Comparison of ENCODE assay signal across 24 cellular contexts in genomic region chr1:246641394-246641793, GRCh38.
"Had no signal": no experiment of that assay in that cellular context is flagged by ENCODE, and none has a peak within 500 bp of the region (broad histone marks: within the 10 kb centered on the region; RNA-seq: fewer than 3 reads in every experiment).

No MANE protein-coding gene starts in this region.

- H3K27ac ChIP-seq: lower lobe of right lung, SJSA1, suprapubic skin had no signal

- ATAC-seq: activated CD4-positive, alpha-beta T cell treated with anti-CD3 and anti-CD28 coated beads for 36 hours; activated T-helper 17 cell treated with anti-CD3 and anti-CD28 coated beads, Interleukin-2, amount 50 U/mL, for 72 hours; lower lobe of right lung; mucosa of descending colon; stimulated activated memory B cell treated with anti-CD40 and anti-IgM and Interleukin-4, amounts not matched to agents 10 μg/mL and 1 μg/mL and 100 μg/mL, for 72 hours; WTC11 had no signal

- H3K4me3 ChIP-seq: lower lobe of right lung, mucosa of descending colon, SJSA1, smooth muscle cell, stomach, suprapubic skin had no signal

- H3K27me3 ChIP-seq: SJSA1, stomach, suprapubic skin had no signal

- H3K9me3 ChIP-seq: lower lobe of right lung, mucosa of descending colon, SJSA1, stomach, suprapubic skin had no signal

- H3K4me1 ChIP-seq: lower lobe of right lung, SJSA1 had no signal

- DNase-seq: activated CD4-positive, alpha-beta T cell treated with anti-CD3 and anti-CD28 coated beads for 36 hours; activated CD4-positive, alpha-beta T cell treated with anti-CD3 and anti-CD28 coated beads, Interleukin-2, amount 50 U/mL, for 4 hours; activated CD8-positive, alpha-beta memory T cell treated with anti-CD3 and anti-CD28 coated beads for 24 hours; activated CD8-positive, alpha-beta memory T cell treated with anti-CD3 and anti-CD28 coated beads, Interleukin-2, amount 50 U/mL, for 4 hours; activated naive CD8-positive, alpha-beta T cell treated with anti-CD3 and anti-CD28 coated beads for 36 hours; activated T-cell treated with anti-CD3 and anti-CD28 coated beads, Interleukin-2, amount 50 U/mL, for 24 hours; amniotic stem cell; cortex of kidney; foreskin melanocyte; hypothalamus; lower lobe of right lung; mesendoderm; mucosa of descending colon; naive B cell; occipital lobe; stimulated activated CD4-positive, alpha-beta T cell treated with anti-CD3 and anti-CD28 coated beads, Interleukin-15, amount 100 ng/mL, for 24 hours; stomach; T-helper 1 cell had no signal
